ENCODE assay signal across 11 cellular contexts in the genomic region with DNA sequence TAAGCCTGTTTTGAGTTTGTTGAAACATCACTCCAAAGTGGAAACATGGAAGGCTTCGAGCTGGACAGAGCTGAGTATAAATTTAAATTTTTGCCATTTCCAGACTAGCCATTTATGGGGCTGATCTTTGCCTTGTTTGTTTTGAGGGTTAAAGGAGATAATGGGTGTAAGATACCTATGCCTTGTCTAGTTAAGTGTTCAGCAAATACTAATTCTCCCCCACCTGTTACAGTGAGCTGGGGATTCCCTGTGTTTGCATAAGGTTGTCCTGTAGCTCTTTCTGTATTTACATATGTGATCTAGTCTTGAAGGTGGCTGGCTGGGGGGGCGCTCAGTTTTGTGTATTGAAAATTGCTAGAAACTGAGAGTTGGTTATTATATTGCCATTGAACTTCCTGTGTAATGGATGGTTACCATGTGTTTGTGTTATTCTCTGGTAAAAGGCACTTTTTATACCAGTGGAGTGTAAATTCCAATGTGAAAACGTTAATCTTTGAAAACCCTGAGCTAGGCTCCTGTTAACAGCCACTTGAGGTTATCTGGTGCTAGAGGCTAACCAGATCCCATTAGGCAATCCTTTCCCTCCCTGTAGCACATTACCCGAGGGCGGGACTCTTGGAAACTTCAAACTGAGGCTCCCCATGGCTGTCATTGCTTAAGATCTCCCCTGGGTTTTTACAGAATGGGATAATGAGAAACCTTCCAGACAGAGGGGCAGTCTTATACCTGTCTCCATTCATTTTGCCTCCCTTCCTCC. TPM values are rescaled to one million over a fixed set of nuclear protein-coding genes. Genes with fewer than 3 reads are reported as not detected.
DNase-seq lines count a peak whose midpoint lies in the region; ATAC-seq, FAIRE-seq and TF ChIP-seq lines count a peak whose summit lies in the region.
"Had no signal": no experiment of that assay in that cellular context is flagged by ENCODE, and none has a peak within 500 bp of the region (broad histone marks: within the 10 kb centered on the region; RNA-seq: fewer than 3 reads in every experiment).

No MANE protein-coding gene starts in this region.

- H4K20me1 ChIP-seq in PC-9 (ENCODE audit: insufficient read depth) = no peaks in the 10 kb centered on the region
- no peaks in the 10 kb centered on the region for H4K20me1 ChIP-seq in HepG2 (ENCODE audit: insufficient read depth, low read length)

- peak; percentile 61 for DNase-seq in DMS79 treated with DMSO at 0.1 percent for 48 hours (lab: John Stamatoyannopoulos, UW)
- DNase-seq in PC-9 = no peak
- DNase-seq in HepG2 (ENCODE audit: low spot score) = peak; percentile 86
- no peak for DNase-seq in central memory CD4-positive, alpha-beta T cell
- DNase-seq in stimulated activated CD4-positive, alpha-beta T cell treated with anti-CD3 and anti-CD28 coated beads, Interleukin-12 subunit alpha, Interleukin-12 subunit beta, amount 100 ng/mL, for 4 hours = no peak
- DNase-seq in CD8-positive, alpha-beta memory T cell = no peak
- DNase-seq: effector CD4-positive, alpha-beta T cell; T-helper 1 cell had no signal

- WGBS in HepG2 (ENCODE audit: low lambda C conversion rate) = 0% methylated on average over 5 of the region's 5 CpGs

- H3K27ac ChIP-seq in PC-9 (no peak overlapping the region), HepG2 (ENCODE audit: extremely low read length, insufficient read depth, low read length) (no peak overlapping the region)
- H3K27ac ChIP-seq in CD8-positive, alpha-beta memory T cell (ENCODE audit: low read depth, low read length) = no peak overlapping the region

- peaks cover 0 to 4% (median 0%) of the 10 kb centered on the region in 3 donors for H3K4me1 Mint-ChIP-seq in CD8-positive, alpha-beta memory T cell

- H3K9me2 ChIP-seq in PC-9 (ENCODE audit: insufficient read depth) = no peaks in the 10 kb centered on the region

- no peaks in the 10 kb centered on the region for H3K27me3 ChIP-seq in PC-9 (ENCODE audit: insufficient read depth, low read depth)
- no peaks in the 10 kb centered on the region for H3K27me3 ChIP-seq in HepG2 (ENCODE audit: control insufficient read depth in 1 of 2, insufficient read depth in 2 of 2, low read length in 2 of 2)
- no peaks in the 10 kb centered on the region for H3K27me3 ChIP-seq in CD8-positive, alpha-beta memory T cell (ENCODE audit: insufficient read depth, low read length, poor library complexity, severe bottlenecking)

- H2AFZ ChIP-seq in PC-9 (no peak overlapping the region), HepG2 (ENCODE audit: low read length) (no peak overlapping the region)

- H3K4me3 ChIP-seq in PC-9 (no peak overlapping the region), HepG2 (replicated peaks in 1 of 3; ENCODE audit: insufficient read depth in 1 of 3, low read depth in 2 of 3, low read length in 3 of 3) (no peak overlapping the region)
- no peak overlapping the region for H3K4me3 ChIP-seq in CD8-positive, alpha-beta memory T cell (ENCODE audit: low read length)

- no peak overlapping the region for H3K9ac ChIP-seq in HepG2 (ENCODE audit: insufficient read depth, low read depth, low read length)

- in situ Hi-C loops in HepG2 (cut with HindIII; ENCODE audit: extremely low pct_ligation_motif_present, low pct_unique_long_range_greater_than_20kb) = no loop called here

- ATAC-seq in HG02642 (IDR thresholded peaks at IDR 0.05; ENCODE audit: poor library complexity, unreplicated experiment) (peak; percentile 63), HepG2 (peak; percentile 69), GM21825 (IDR thresholded peaks at IDR 0.05; ENCODE audit: unreplicated experiment) (no peak)

- TF ChIP-seq EP300 in HepG2 (IDR thresholded peaks at IDR 0.05; ENCODE audit: low read depth in 2 of 2, low read length in 2 of 2) = peak in 1 of 2 experiments; percentile 76; a peak in 2 of 4 replicates
- TF ChIP-seq EP300 in HepG2 (CRISPR knock-in tag; IDR thresholded peaks at IDR 0.05; ENCODE audit: borderline replicate concordance) = no peak

- H3K4me1 ChIP-seq in PC-9 (replicated peaks; ENCODE audit: insufficient read depth) (peaks cover 74% of the 10 kb centered on the region), HepG2 (ENCODE audit: insufficient read depth, low read length) (peaks cover 60% of the 10 kb centered on the region)
- H3K4me1 ChIP-seq in CD8-positive, alpha-beta memory T cell (ENCODE audit: insufficient read depth, low read length) = no peaks in the 10 kb centered on the region

- peaks cover 0 to 2% (median 0%) of the 10 kb centered on the region in 5 donors for H3K9me3 Mint-ChIP-seq in CD8-positive, alpha-beta memory T cell
- H3K9me3 Mint-ChIP-seq: IgD-negative memory B cell had no signal

- peaks cover 6 to 14% of the 10 kb centered on the region in 2 donors for H3K27me3 Mint-ChIP-seq in CD8-positive, alpha-beta memory T cell

- intact Hi-C loops in PC-9 (cut with micrococcal nuclease; ENCODE audit: unreplicated experiment) = no loop called here
- intact Hi-C loops in HepG2 (cut with micrococcal nuclease; ENCODE audit: unreplicated experiment) = loop anchor here (2.0 to 5.0 kb wide), 2 partner anchors 26 to 122 kb away; partner anchors contain the start of gene TANC1

- H3F3A ChIP-seq in PC-9 (ENCODE audit: insufficient read depth, low read depth) = peaks cover 9% of the 10 kb centered on the region

- FAIRE-seq in HepG2 (lab: Jason Lieb, UNC) = peak; percentile 86

- H3K79me2 ChIP-seq in PC-9 (ENCODE audit: low read depth) (peaks cover 94% of the 10 kb centered on the region), HepG2 (ENCODE audit: insufficient read depth, low read length) (no peaks in the 10 kb centered on the region)

- TF ChIP-seq RAD21 in HepG2 (CRISPR knock-in tag; IDR thresholded peaks at IDR 0.05) = no peak

- CTCF ChIA-PET in PC-9 (lab: Charles Lee) (no interaction called here), HepG2 (lab: Yijun Ruan, JAX; ENCODE audit: low intra/inter-chr PET ratio, low total read pairs) (no interaction called here)
- CTCF ChIA-PET in CD8-positive, alpha-beta memory T cell (lab: Charles Lee) = no interaction called here

- H3K4me2 ChIP-seq in PC-9 = peak overlapping the region; percentile 7; the same call in 1 of the 2 replicates
- peak overlapping the region; percentile 23 for H3K4me2 ChIP-seq in HepG2 (ENCODE audit: low read depth, low read length)

- no peak overlapping the region for H3K27ac Mint-ChIP-seq in CD8-positive, alpha-beta memory T cell
- H3K27ac Mint-ChIP-seq: IgD-negative memory B cell had no signal

- no peak for TF ChIP-seq POLR2A in HepG2 (IDR thresholded peaks at IDR 0.05; ENCODE audit: insufficient read depth in 1 of 2, low read depth in 2 of 2, low read length in 2 of 2)

- TF ChIP-seq CTCF in PC-9 (conservative IDR thresholded peaks at IDR 0.05) = no peak
- TF ChIP-seq CTCF in HepG2 (CRISPR knock-in tag; IDR thresholded peaks at IDR 0.05) = no peak

- no peak overlapping the region for H3K4me3 Mint-ChIP-seq in CD8-positive, alpha-beta memory T cell

- no peaks in the 10 kb centered on the region for H3K36me3 Mint-ChIP-seq in CD8-positive, alpha-beta memory T cell
- H3K36me3 Mint-ChIP-seq: IgD-negative memory B cell had no signal

- BruUV-seq in PC-9 (replicated peaks; lab: Mats Ljungman, UMichigan) = no TSS peak
- no TSS peak for BruUV-seq in HepG2 (replicated peaks; lab: Mats Ljungman, UMichigan)

- H3K9me3 ChIP-seq in PC-9 (ENCODE audit: insufficient read depth, low read depth) (no peaks in the 10 kb centered on the region), HepG2 (ENCODE audit: low read length) (no peaks in the 10 kb centered on the region)
- H3K9me3 ChIP-seq in CD8-positive, alpha-beta memory T cell (ENCODE audit: low read length) = no peaks in the 10 kb centered on the region

- POLR2A ChIA-PET in PC-9 (lab: Charles Lee; ENCODE audit: unreplicated experiment) (no interaction called here), HepG2 (lab: Yijun Ruan, JAX) (no interaction called here)
- POLR2A ChIA-PET in CD8-positive, alpha-beta memory T cell (lab: Charles Lee) = no interaction called here

- H3K36me3 ChIP-seq in PC-9 (ENCODE audit: low read depth) (no peaks in the 10 kb centered on the region), HepG2 (replicated peaks in 1 of 2; ENCODE audit: control insufficient read depth in 1 of 2, insufficient read depth in 2 of 2, low read length in 2 of 2) (no peaks in the 10 kb centered on the region)
- no peaks in the 10 kb centered on the region for H3K36me3 ChIP-seq in CD8-positive, alpha-beta memory T cell (ENCODE audit: insufficient read depth, low read length)

TF ChIP-seq in HepG2, 621 proteins besides CTCF, POLR2A, EP300 and RAD21 (continues in another document):
- TF ChIP-seq ZSCAN9 (CRISPR knock-in tag; IDR thresholded peaks at IDR 0.05; ENCODE audit: borderline replicate concordance) = no peak
- TF ChIP-seq TGIF2 (CRISPR knock-in tag; IDR thresholded peaks at IDR 0.05) = no peak

RNA-seq across cellular contexts. Expression of gene TANC1, which starts 26.7 kb away (rescaled TPM):
- total RNA-seq in PC-9 (2021) (21.2 and 26.0 TPM in 2 replicates), HepG2 (2016; rRNA removed; fragmentation: Illumina TruSeq; extraction: Trizol) (2.3 and 2.8 TPM in 2 replicates)
- total RNA-seq in HepG2 (2016; cell fraction: cytosol; rRNA removed; fragmentation: Illumina TruSeq; extraction: Trizol; ENCODE audit: low read depth) = 1.5 and 2.2 TPM in 2 replicates
- total RNA-seq in HepG2 (2016; cell fraction: insoluble cytoplasmic fraction; rRNA removed; fragmentation: Illumina TruSeq; extraction: Trizol) = 2.5 TPM in 2 replicates
- total RNA-seq in HepG2 (2016; cell fraction: membrane; rRNA removed; fragmentation: Illumina TruSeq; extraction: Trizol) = 1.1 and 1.3 TPM in 2 replicates
- total RNA-seq in HepG2 (2016; cell fraction: nucleus; rRNA removed; fragmentation: Illumina TruSeq; extraction: Trizol) = 7.3 and 8.6 TPM in 2 replicates
- polyA plus RNA-seq in HepG2 (2011; rRNA removed) = 4.2 and 5.6 TPM in 2 replicates
- polyA plus RNA-seq in HepG2 (2011; cell fraction: cytosol; rRNA removed) = 1.6 and 2.3 TPM in 2 replicates
- 17.5 and 28.5 TPM in 2 replicates for polyA plus RNA-seq in HepG2 (2011; cell fraction: nucleus; rRNA removed)
- 0.95 and 1.7 TPM in 2 replicates for polyA plus RNA-seq in HepG2 (2012)
- polyA plus RNA-seq in HepG2 (2016; cell fraction: cytosol; fragmentation: Illumina TruSeq; extraction: Trizol; ENCODE audit: low read depth) = 0.06 and 0.11 TPM in 2 replicates
- polyA plus RNA-seq in HepG2 (2016; cell fraction: insoluble cytoplasmic fraction; fragmentation: Illumina TruSeq; extraction: Trizol; ENCODE audit: low read depth) = 3.1 and 3.3 TPM in 2 replicates
- polyA plus RNA-seq in HepG2 (2016; cell fraction: membrane; fragmentation: Illumina TruSeq; extraction: Trizol; ENCODE audit: low read depth) = 0.24 and 0.40 TPM in 2 replicates
- polyA plus RNA-seq in HepG2 (2016; cell fraction: nucleus; fragmentation: Illumina TruSeq; extraction: Trizol; ENCODE audit: insufficient read depth, low read depth) = 14.6 and 15.1 TPM in 2 replicates
- 10.9 and 62.1 TPM in 2 replicates for polyA minus RNA-seq in HepG2 (2011; rRNA and poly(A)+ RNA removed; ENCODE audit: low replicate concordance)
- polyA minus RNA-seq in HepG2 (2011; cell fraction: cytosol; rRNA and poly(A)+ RNA removed) = 2.8 and 3.8 TPM in 2 replicates
- polyA minus RNA-seq in HepG2 (2011; cell fraction: nucleus; rRNA and poly(A)+ RNA removed) = 21.4 and 24.6 TPM in 2 replicates
- under 1 TPM; 0.11 to 0.13 TPM for total RNA-seq in CD8-positive, alpha-beta memory T cell
- 0.64 TPM for polyA plus RNA-seq in CD8-positive, alpha-beta memory T cell

Comparison
In these comparisons a context has a peak if more than half of its experiments do, and no peak if none do; other contexts are left out.
1. DNase-seq: peak in DMS79 treated with DMSO at 0.1 percent for 48 hours (single experiment) and HepG2 (single experiment); none in PC-9 (0 of 2), central memory CD4-positive, alpha-beta T cell (single experiment), stimulated activated CD4-positive, alpha-beta T cell treated with anti-CD3 and anti-CD28 coated beads, Interleukin-12 subunit alpha, Interleukin-12 subunit beta, amount 100 ng/mL, for 4 hours (single experiment) and CD8-positive, alpha-beta memory T cell (0 of 5).